10 cellular contexts compared by ENCODE assay signal in genomic region chr10:76433161-76434005, GRCh38.
DNase-seq lines count a peak whose midpoint lies in the region; ATAC-seq, FAIRE-seq and TF ChIP-seq lines count a peak whose summit lies in the region.
"Had no signal": no experiment of that assay in that cellular context is flagged by ENCODE, and none has a peak within 500 bp of the region (broad histone marks: within the 10 kb centered on the region; RNA-seq: fewer than 3 reads in every experiment).

No MANE protein-coding gene starts in this region.

- peak; percentile 74 for ATAC-seq in Right ventricle myocardium inferior
- peak; percentile 59 for ATAC-seq in SK-N-SH treated with all-trans-retinoic acid at 6 μM for 48 hours
- ATAC-seq: activated CD4-positive, alpha-beta T cell treated with anti-CD3 and anti-CD28 coated beads for 36 hours had no signal

- no peak overlapping the region for H3K4me3 ChIP-seq in keratinocyte (ENCODE audit: control insufficient read depth in 2 of 3, extremely low read depth in 1 of 3, insufficient read depth in 2 of 3, low read depth in 1 of 3, low read length in 3 of 3)
- H3K4me3 ChIP-seq: adrenal gland had no signal

- no peak overlapping the region for H3K4me2 ChIP-seq in keratinocyte (ENCODE audit: control insufficient read depth, extremely low read depth, insufficient read depth, low read depth, low read length)

- no peaks in the 10 kb centered on the region for H4K20me1 ChIP-seq in keratinocyte (ENCODE audit: control insufficient read depth, extremely low read depth, insufficient read depth, low read length)

- no peak overlapping the region for H3K27ac ChIP-seq in keratinocyte (ENCODE audit: control insufficient read depth, insufficient read depth, low read length)

- no peaks in the 10 kb centered on the region for H3K9me1 ChIP-seq in keratinocyte (ENCODE audit: control insufficient read depth, extremely low read depth, insufficient read depth, low read length)

- no peaks in the 10 kb centered on the region for H3K27me3 ChIP-seq in keratinocyte (ENCODE audit: control insufficient read depth, extremely low read depth, insufficient read depth, low read length)
- H3K27me3 ChIP-seq: adrenal gland had no signal

- FAIRE-seq in keratinocyte (lab: Jason Lieb, UNC), result peak; percentile 59
- FAIRE-seq in urothelium cell line (lab: Jason Lieb, UNC), result peak; percentile 56

- TF ChIP-seq CTCF in keratinocyte (optimal IDR thresholded peaks at IDR 0.05 in 1 of 3, IDR thresholded peaks at IDR 0.05 in 1 of 3, conservative IDR thresholded peaks at IDR 0.05 in 1 of 3; ENCODE audit: extremely low read depth in 1 of 3, insufficient read depth in 2 of 3, low read length in 3 of 3), result no peak

- no peak overlapping the region for H3K9ac ChIP-seq in keratinocyte (ENCODE audit: control insufficient read depth, extremely low read depth, insufficient read depth, low read length)

- intact Hi-C loops in Right ventricle myocardium inferior (cut with DNase I) (loop anchor here (5.0 to 10.0 kb wide), 4 partner anchors 101 to 451 kb away; no protein-coding TSS in a partner anchor), cardiac septum (cut with DNase I) (no loop called here)

- H2AFZ ChIP-seq in keratinocyte (ENCODE audit: control insufficient read depth, low read length), result no peak overlapping the region

- peaks cover 23% of the 10 kb centered on the region for H3K4me1 ChIP-seq in keratinocyte (ENCODE audit: control insufficient read depth, extremely low read depth, insufficient read depth, low read length)

- H3K9me3 ChIP-seq in keratinocyte (ENCODE audit: control insufficient read depth, low read depth, low read length), result no peaks in the 10 kb centered on the region
- H3K9me3 ChIP-seq: adrenal gland had no signal

- no peaks in the 10 kb centered on the region for H3K79me2 ChIP-seq in keratinocyte (ENCODE audit: control insufficient read depth, insufficient read depth, low read length)

- DNase-seq in Right ventricle myocardium inferior (ENCODE audit: missing footprints) (peak; percentile 77), cardiac septum (ENCODE audit: low spot score) (no peak), keratinocyte (ENCODE audit: low read depth, low spot score) (no peak), urothelium cell line (ENCODE audit: low spot score) (no peak), activated gamma-delta T cell treated with Interleukin-2 at 50 U/mL for 16 hours (no peak), putamen (ENCODE audit: low spot score) (no peak), cerebellum (ENCODE audit: low spot score) (no peak)
- DNase-seq: activated CD4-positive, alpha-beta T cell treated with anti-CD3 and anti-CD28 coated beads for 36 hours had no signal

- dilution Hi-C loops in keratinocyte (cut with MboI; ENCODE audit: extremely low pct_ligation_motif_present, low sequenced_read_pairs), result no loop called here

- no peaks in the 10 kb centered on the region for H3K36me3 ChIP-seq in keratinocyte (ENCODE audit: control insufficient read depth in 2 of 2, extremely low read depth in 1 of 2, insufficient read depth in 2 of 2, low read length in 2 of 2)
- H3K36me3 ChIP-seq: adrenal gland had no signal

TF ChIP-seq in SK-N-SH treated with all-trans-retinoic acid at 6 μM for 48 hours, 23 proteins besides CTCF, POLR2A, EP300 and RAD21:
- no peak for TF ChIP-seq ZFP3 (CRISPR knock-in tag; IDR thresholded peaks at IDR 0.05)
